25 cellular contexts compared by ENCODE assay signal in the genomic region with DNA sequence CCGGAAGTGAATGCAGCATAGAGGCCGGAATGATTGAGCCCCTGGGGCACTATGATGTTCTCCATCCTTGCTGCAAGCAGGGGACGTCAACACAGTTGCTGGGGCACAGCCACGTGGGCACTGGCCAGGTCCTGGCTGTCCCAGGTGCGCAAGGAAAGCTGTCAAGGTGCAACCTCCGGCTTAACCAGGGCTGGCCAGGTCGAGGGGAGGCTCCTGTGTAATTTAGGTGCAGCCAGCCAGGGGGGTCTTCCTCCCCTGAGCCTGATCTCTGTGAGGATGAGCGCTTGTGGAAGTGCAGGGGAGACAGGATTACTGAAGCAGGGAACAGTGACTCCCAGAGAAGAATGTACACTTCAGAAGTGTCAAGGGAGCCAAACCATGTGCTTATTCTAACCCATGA.
DNase-seq lines count a peak whose midpoint lies in the region; ATAC-seq, FAIRE-seq and TF ChIP-seq lines count a peak whose summit lies in the region.
"Had no signal": no experiment of that assay in that cellular context is flagged by ENCODE, and none has a peak within 500 bp of the region (broad histone marks: within the 10 kb centered on the region; RNA-seq: fewer than 3 reads in every experiment).

No MANE protein-coding gene starts in this region.

- no peak for DNase-seq in H1 (ENCODE audit: low read depth in 1 of 2, low spot score in 2 of 2)
- no peak for DNase-seq in activated naive CD4-positive, alpha-beta T cell treated with anti-CD3 and anti-CD28 coated beads, Interleukin-2, amount 50 U/mL, for 72 hours (ENCODE audit: low spot score in 2 of 2)
- no peak for DNase-seq in endodermal cell
- no peak for DNase-seq in esophagus muscularis mucosa (ENCODE audit: extremely low spot score)
- DNase-seq: 8988T; ACHN; BE2C; C1 segment of cervical spinal cord; CD4-positive, alpha-beta memory T cell; CD4-positive, CD25-positive, alpha-beta regulatory T cell; CD8-positive, alpha-beta memory T cell; COR-L47; DMS 273 treated with DMSO at 0.1 percent for 48 hours; DMS153; DMS79; DND-41; EL; GDM1 had no signal

- H3K36me3 Mint-ChIP-seq in activated naive CD4-positive, alpha-beta T cell treated with anti-CD3 and anti-CD28 coated beads, Interleukin-2, amount 50 U/mL, for 72 hours, result peaks cover 0 to 5% of the 10 kb centered on the region in 2 donors
- no peaks in the 10 kb centered on the region for H3K36me3 Mint-ChIP-seq in endodermal cell (ENCODE audit: low read depth)
- H3K36me3 Mint-ChIP-seq: CD14-positive monocyte; CD4-positive, alpha-beta memory T cell; CD4-positive, CD25-positive, alpha-beta regulatory T cell; CD8-positive, alpha-beta memory T cell had no signal

- H2BK20ac ChIP-seq in H1 (ENCODE audit: low read length), result 0 out of 2 replicates have a peak overlapping the region, but pooled peaks have one; percentile 15

- H3K36me3 ChIP-seq in H1 (ENCODE audit: control insufficient read depth in 2 of 4, insufficient read depth in 4 of 4, low read length in 3 of 4), result no peaks in the 10 kb centered on the region
- no peaks in the 10 kb centered on the region for H3K36me3 ChIP-seq in neural cell (ENCODE audit: insufficient read depth, low read length)
- no peaks in the 10 kb centered on the region for H3K36me3 ChIP-seq in endodermal cell (ENCODE audit: control insufficient read depth, insufficient read depth, low read length)
- no peaks in the 10 kb centered on the region for H3K36me3 ChIP-seq in esophagus muscularis mucosa
- H3K36me3 ChIP-seq: BE2C, BLaER1 had no signal

- H3K4me1 ChIP-seq in H1 (replicated peaks in 1 of 4; ENCODE audit: control insufficient read depth in 3 of 4, insufficient read depth in 4 of 4, low read length in 3 of 4) (peaks cover 0 to 6% (median 3%) of the 10 kb centered on the region in 4 experiments; a peak in 2 of 7 replicates), endodermal cell (ENCODE audit: control insufficient read depth, insufficient read depth, low read length) (peaks cover 7% of the 10 kb centered on the region), esophagus muscularis mucosa (no peaks in the 10 kb centered on the region)
- H3K4me1 ChIP-seq: BE2C, BLaER1 had no signal

- no peak for TF ChIP-seq CTCF in H1 (IDR thresholded peaks at IDR 0.05; ENCODE audit: control extremely low read depth in 1 of 3, insufficient read depth in 1 of 3, low read depth in 1 of 3, low read length in 3 of 3)
- no peak for TF ChIP-seq CTCF in neural cell (IDR thresholded peaks at IDR 0.05; ENCODE audit: poor library complexity, severe bottlenecking)
- no peak for TF ChIP-seq CTCF in endodermal cell (conservative IDR thresholded peaks at IDR 0.05)
- no peak for TF ChIP-seq CTCF in esophagus muscularis mucosa (IDR thresholded peaks at IDR 0.05)

- H3K23ac ChIP-seq in H1 (ENCODE audit: insufficient read length), result no peak overlapping the region

- no peak overlapping the region for H2BK15ac ChIP-seq in H1 (ENCODE audit: low read length)

- peaks cover 3% of the 10 kb centered on the region for H3F3A ChIP-seq in neural cell (ENCODE audit: insufficient read depth, low read length, poor library complexity, severe bottlenecking)

- H3K4me3 ChIP-seq in H1 (ENCODE audit: extremely low read depth in 1 of 4, insufficient read depth in 2 of 4, low read depth in 3 of 4, low read length in 4 of 4) (no peak overlapping the region), neural cell (ENCODE audit: low read length) (no peak overlapping the region), endodermal cell (ENCODE audit: low read length) (no peak overlapping the region), esophagus muscularis mucosa (no peak overlapping the region)
- H3K4me3 ChIP-seq: BLaER1, GM12878 had no signal

- H3K9me3 ChIP-seq in H1 (ENCODE audit: insufficient read depth in 2 of 2, low read depth in 1 of 2, low read length in 1 of 2) (no peaks in the 10 kb centered on the region), neural cell (ENCODE audit: low read length) (no peaks in the 10 kb centered on the region), endodermal cell (ENCODE audit: control insufficient read depth, low read length) (no peaks in the 10 kb centered on the region), esophagus muscularis mucosa (peaks cover 0 to 11% (median 0%) of the 10 kb centered on the region in 4 donors)

- H3K14ac ChIP-seq in H1 (ENCODE audit: insufficient read length), result no peak overlapping the region

- TF ChIP-seq POLR2A in H1 (IDR thresholded peaks at IDR 0.05; ENCODE audit: control extremely low read depth in 1 of 2, low read depth in 2 of 2, low read length in 2 of 2) (no peak), esophagus muscularis mucosa (IDR thresholded peaks at IDR 0.05; ENCODE audit: low read depth) (no peak)

- H3K4ac ChIP-seq in H1 (replicated peaks; ENCODE audit: insufficient read length, low read depth, low read length), result no peak overlapping the region

- no peaks in the 10 kb centered on the region for H3K9me2 ChIP-seq in neural cell (ENCODE audit: insufficient read depth, low read length)

- H3K4me2 ChIP-seq in H1 (ENCODE audit: insufficient read depth in 1 of 2, low read depth in 2 of 2, low read length in 2 of 2) (no peak overlapping the region), neural cell (ENCODE audit: low read length) (no peak overlapping the region)
- H3K4me2 ChIP-seq: BLaER1 had no signal

- 88% methylated on average over 8 of the region's 8 CpGs; no CpG with 5 or more reads in 1 of the 2 experiments for WGBS in H1 (ENCODE audit: extremely low coverage in 1 of 2, insufficient coverage in 1 of 2, insufficient read length in 1 of 2, insufficient replicate concordance in 2 of 2, low coverage in 1 of 2, low lambda C conversion rate in 2 of 2, missing lambda C conversion rate in 1 of 2), 2 experiments
- 82 to 98% methylated on average over 6 to 8 of the region's 8 CpGs for WGBS in endodermal cell (ENCODE audit: insufficient coverage in 1 of 2, insufficient read length in 1 of 2), 2 experiments
- WGBS in esophagus muscularis mucosa, result 77% methylated on average over 8 of the region's 8 CpGs

- POLR2A ChIA-PET in H1 (lab: Charles Lee; ENCODE audit: partially characterized antibody), result no interaction called here

- no peak overlapping the region for H4K8ac ChIP-seq in H1 (ENCODE audit: extremely low read depth, insufficient read depth, low read length)

- H3K27ac ChIP-seq in H1 (ENCODE audit: low read depth, low read length) (no peak overlapping the region), neural cell (ENCODE audit: low read length) (peak overlapping the region; percentile 91), endodermal cell (ENCODE audit: low read depth, low read length) (no peak overlapping the region), esophagus muscularis mucosa (replicated peaks in 1 of 4) (no peak overlapping the region)
- H3K27ac ChIP-seq: BLaER1 had no signal

- H4K20me1 ChIP-seq in H1 (replicated peaks in 1 of 2; ENCODE audit: control insufficient read depth in 1 of 2, insufficient read depth in 2 of 2, low read length in 2 of 2) (no peaks in the 10 kb centered on the region), neural cell (ENCODE audit: insufficient read depth) (no peaks in the 10 kb centered on the region)
- H4K20me1 ChIP-seq: BLaER1 had no signal

- CTCF ChIA-PET in H1 (lab: Charles Lee; ENCODE audit: partially characterized antibody), result interaction anchor here (0.7 to 0.9 kb wide), 2 partner anchors 74 to 1861 kb away, joined by 3 read pairs; no protein-coding TSS in a partner anchor

- H4K5ac ChIP-seq in H1 (ENCODE audit: insufficient read length, low read depth, low read length), result no peak overlapping the region

- no peak overlapping the region for H2BK120ac ChIP-seq in H1 (replicated peaks; ENCODE audit: low read depth, low read length)

- ATAC-seq in activated naive CD4-positive, alpha-beta T cell treated with anti-CD3 and anti-CD28 coated beads, Interleukin-2, amount 50 U/mL, for 72 hours, result no peak
- ATAC-seq: GM12878 had no signal

- TF ChIP-seq EP300 in H1 (IDR thresholded peaks at IDR 0.05; ENCODE audit: borderline replicate concordance in 1 of 2, low read depth in 2 of 2, low read length in 2 of 2), result no peak
- no peak for TF ChIP-seq EP300 in neural cell (conservative IDR thresholded peaks at IDR 0.05; ENCODE audit: poor library complexity, severe bottlenecking)
- TF ChIP-seq EP300 in esophagus muscularis mucosa (IDR thresholded peaks at IDR 0.05), result no peak

- FAIRE-seq in H1 (lab: Jason Lieb, UNC), result no peak
- FAIRE-seq: A204.1, GM12878, GM12892, GM18507 had no signal

- H3K79me1 ChIP-seq in H1 (ENCODE audit: low read depth, low read length), result no peaks in the 10 kb centered on the region

- H3K4me1 Mint-ChIP-seq in endodermal cell, result peaks cover 19% of the 10 kb centered on the region
- H3K4me1 Mint-ChIP-seq: CD14-positive monocyte; CD4-positive, alpha-beta memory T cell; CD4-positive, CD25-positive, alpha-beta regulatory T cell; CD8-positive, alpha-beta memory T cell had no signal

- no peak overlapping the region for H4K91ac ChIP-seq in H1 (replicated peaks; ENCODE audit: insufficient read length, low read length)

- H3K27me3 Mint-ChIP-seq in endodermal cell (ENCODE audit: insufficient read depth), result peaks cover 20% of the 10 kb centered on the region
- H3K27me3 Mint-ChIP-seq: CD4-positive, CD25-positive, alpha-beta regulatory T cell had no signal

- intact Hi-C loops in esophagus muscularis mucosa (cut with DNase I), result no loop called here

- H3K79me2 ChIP-seq in H1 (ENCODE audit: control insufficient read depth in 1 of 2, insufficient read depth in 2 of 2, low read length in 2 of 2) (no peaks in the 10 kb centered on the region), neural cell (replicated peaks; ENCODE audit: insufficient read depth, low read length) (no peaks in the 10 kb centered on the region)

- H3K9ac ChIP-seq in H1 (replicated peaks in 1 of 4; ENCODE audit: extremely low read depth in 1 of 4, low read depth in 3 of 4, low read length in 3 of 4) (no peak overlapping the region), neural cell (ENCODE audit: low read length) (no peak overlapping the region), endodermal cell (ENCODE audit: extremely low read depth, low read length, poor library complexity, severe bottlenecking) (no peak overlapping the region)
- H3K9ac ChIP-seq: BLaER1 had no signal

- no peak overlapping the region for H3K56ac ChIP-seq in H1 (replicated peaks; ENCODE audit: insufficient read length, low read depth, low read length)

- H3K23me2 ChIP-seq in H1 (ENCODE audit: low read depth, low read length), result no peaks in the 10 kb centered on the region; the same call in 1 of the 2 replicates

- no peak overlapping the region for H2AK5ac ChIP-seq in H1 (ENCODE audit: low read depth, low read length)

- no peak overlapping the region for H2AFZ ChIP-seq in H1 (ENCODE audit: low read length)
- no peak overlapping the region for H2AFZ ChIP-seq in neural cell (ENCODE audit: low read depth, low read length)

- no peak for TF ChIP-seq RAD21 in H1 (IDR thresholded peaks at IDR 0.05 in 1 of 2, conservative IDR thresholded peaks at IDR 0.05 in 1 of 2; ENCODE audit: low read depth in 2 of 2, low read length in 2 of 2)
- TF ChIP-seq RAD21 in neural cell (conservative IDR thresholded peaks at IDR 0.05), result no peak

- H3K27ac Mint-ChIP-seq in activated naive CD4-positive, alpha-beta T cell treated with anti-CD3 and anti-CD28 coated beads, Interleukin-2, amount 50 U/mL, for 72 hours, result no peak overlapping the region
- no peak overlapping the region for H3K27ac Mint-ChIP-seq in endodermal cell
- H3K27ac Mint-ChIP-seq: CD4-positive, alpha-beta memory T cell; CD4-positive, CD25-positive, alpha-beta regulatory T cell had no signal

- H3K4me3 Mint-ChIP-seq in endodermal cell, result no peak overlapping the region
- H3K4me3 Mint-ChIP-seq: CD14-positive monocyte; CD4-positive, alpha-beta memory T cell; CD4-positive, CD25-positive, alpha-beta regulatory T cell; CD8-positive, alpha-beta memory T cell had no signal

- no peak overlapping the region for H2BK5ac ChIP-seq in H1 (ENCODE audit: low read depth, low read length)

- no peak overlapping the region for H2BK12ac ChIP-seq in H1 (ENCODE audit: low read depth, low read length)

- H3K27me3 ChIP-seq in H1 (replicated peaks in 1 of 4; ENCODE audit: control insufficient read depth in 3 of 4, extremely low read depth in 1 of 4, insufficient read depth in 3 of 4, low read length in 3 of 4) (no peaks in the 10 kb centered on the region), neural cell (ENCODE audit: insufficient read depth, low read depth, low read length) (no peaks in the 10 kb centered on the region), endodermal cell (ENCODE audit: control insufficient read depth, insufficient read depth, low read length, poor library complexity, severe bottlenecking) (peaks cover 8% of the 10 kb centered on the region), esophagus muscularis mucosa (peaks cover 0 to 6% (median 0%) of the 10 kb centered on the region in 4 donors)
- H3K27me3 ChIP-seq: BE2C, BLaER1 had no signal

- H3K9me3 Mint-ChIP-seq in activated naive CD4-positive, alpha-beta T cell treated with anti-CD3 and anti-CD28 coated beads, Interleukin-2, amount 50 U/mL, for 72 hours, result peaks cover 10 to 26% of the 10 kb centered on the region in 2 donors
- H3K9me3 Mint-ChIP-seq in endodermal cell, result peaks cover 4% of the 10 kb centered on the region

- no peak overlapping the region for H3K18ac ChIP-seq in H1 (ENCODE audit: extremely low read depth, low read length)
